In genomic region chr15:68055224-68055705, GRCh38 we compare ENCODE assay signal across 9 cellular contexts. TPM values are rescaled to one million over a fixed set of nuclear protein-coding genes. Genes with fewer than 3 reads are reported as not detected.
DNase-seq lines count a peak whose midpoint lies in the region; ATAC-seq, FAIRE-seq and TF ChIP-seq lines count a peak whose summit lies in the region.
"Had no signal": no experiment of that assay in that cellular context is flagged by ENCODE, and none has a peak within 500 bp of the region (broad histone marks: within the 10 kb centered on the region; RNA-seq: fewer than 3 reads in every experiment).

No MANE protein-coding gene starts in this region.

- POLR2A ChIA-PET in Panc1 (lab: Charles Lee) = interaction anchor here (0.5 kb wide), 1 partner anchor 96 kb away, joined by 5 read pairs; no protein-coding TSS in a partner anchor

- H3K36me3 ChIP-seq in Panc1 (ENCODE audit: control insufficient read depth, insufficient read depth, low read length) (no peaks in the 10 kb centered on the region; the same call in 1 of the 2 replicates), tibial artery (no peaks in the 10 kb centered on the region)

- peak overlapping the region; percentile 84 for H3K27ac Mint-ChIP-seq in osteocyte (ENCODE audit: unreplicated experiment)

- FAIRE-seq in frontal cortex (lab: Jason Lieb, UNC) = no peak
- FAIRE-seq: A204.1 had no signal

- H3K9me3 ChIP-seq in Panc1 (ENCODE audit: control insufficient read depth, insufficient read depth, low read depth, low read length) (no peaks in the 10 kb centered on the region), tibial artery (no peaks in the 10 kb centered on the region)

- TF ChIP-seq CTCF in Panc1 (IDR thresholded peaks at IDR 0.05) (no peak), osteocyte (IDR thresholded peaks at IDR 0.05) (no peak), tibial artery (IDR thresholded peaks at IDR 0.05) (no peak)

- H3K27me3 ChIP-seq in Panc1 (ENCODE audit: control insufficient read depth, insufficient read depth, low read length) = no peaks in the 10 kb centered on the region
- H3K27me3 ChIP-seq in tibial artery = no peaks in the 10 kb centered on the region

- in situ Hi-C loops in Panc1 (cut with HindIII; ENCODE audit: low pct_unique_long_range_greater_than_20kb, low sequenced_read_pairs) = no loop called here

- ATAC-seq in HG03135 (IDR thresholded peaks at IDR 0.05; ENCODE audit: unreplicated experiment) = peak; percentile 42
- ATAC-seq in Panc1 = peak; percentile 24; the same call in 1 of the 2 replicates

- CTCF ChIA-PET in Panc1 (lab: Charles Lee) = interaction anchor here (0.5 to 0.7 kb wide), 2 partner anchors 64 to 191 kb away, joined by 3 to 4 read pairs; no protein-coding TSS in a partner anchor

- H3K4me3 ChIP-seq in Panc1 (ENCODE audit: low read depth in 2 of 2, low read length in 2 of 2) (peak overlapping the region; percentile 61 to 87), tibial artery (peak overlapping the region; percentile 97 to 98)

- no TSS peak for BruUV-seq in Panc1 (replicated peaks; lab: Mats Ljungman, UMichigan)

- no peaks in the 10 kb centered on the region for H3K27me3 Mint-ChIP-seq in osteocyte (ENCODE audit: unreplicated experiment)

- peak overlapping the region; percentile 85 for H3K27ac ChIP-seq in Panc1 (ENCODE audit: low read length)
- H3K27ac ChIP-seq in tibial artery = peak overlapping the region; percentile 92 to 94

- DNase-seq in DMS53 (lab: John Stamatoyannopoulos, UW) (peak; percentile 42), DMS53 treated with DMSO at 0.1 percent for 48 hours (lab: John Stamatoyannopoulos, UW; ENCODE audit: unreplicated experiment) (no peak), Panc1 (ENCODE audit: low read depth, low spot score) (no peak), frontal cortex (ENCODE audit: low spot score in 2 of 2) (peak; percentile 22 to 25), osteocyte (ENCODE audit: extremely low spot score, unreplicated experiment) (no peak), tibial artery (peak in 1 of 2 donors; percentile 49)
- DNase-seq in activated T-helper 9 cell treated with anti-CD3 and anti-CD28 coated beads, Interleukin-2, amount 50 U/mL, for 16 hours (ENCODE audit: low read depth) = peak; percentile 38

- H3K4me1 ChIP-seq in Panc1 (ENCODE audit: control insufficient read depth, insufficient read depth, low read length) (peaks cover 44% of the 10 kb centered on the region), tibial artery (peaks cover 0 to 37% (median 19%) of the 10 kb centered on the region in 4 donors)

- intact Hi-C loops in Panc1 (cut with micrococcal nuclease; ENCODE audit: unreplicated experiment) = loop anchor here (10.0 kb wide), 1 partner anchor 100 kb away; no protein-coding TSS in a partner anchor
- intact Hi-C loops in tibial artery (cut with DNase I; ENCODE audit: low total_unique reads) = loop anchor here (10.0 kb wide), 2 partner anchors 100 to 190 kb away; no protein-coding TSS in a partner anchor

- H3K4me1 Mint-ChIP-seq in osteocyte (ENCODE audit: unreplicated experiment) = peaks cover 34% of the 10 kb centered on the region

- H3K4me3 Mint-ChIP-seq in osteocyte (ENCODE audit: unreplicated experiment) = peak overlapping the region; percentile 86

- H3K9me3 Mint-ChIP-seq in osteocyte (ENCODE audit: unreplicated experiment) = no peaks in the 10 kb centered on the region

- no peaks in the 10 kb centered on the region for H3K36me3 Mint-ChIP-seq in osteocyte (ENCODE audit: unreplicated experiment)

RNA-seq across cellular contexts. Expression of gene PIAS1, which starts 1.1 kb away (rescaled TPM):
- total RNA-seq in Panc1 (2021; ENCODE audit: unreplicated experiment) (44.5 TPM), frontal cortex (18.8 TPM), osteocyte (38.0 and 40.6 TPM in 2 replicates)
- polyA plus RNA-seq in Panc1 (2012; ENCODE audit: insufficient read length) = 34.8 TPM

Comparison
In these comparisons a context has a peak if more than half of its experiments do, and no peak if none do; other contexts are left out.
1. DNase-seq: peak in DMS53 (single experiment), activated T-helper 9 cell treated with anti-CD3 and anti-CD28 coated beads, Interleukin-2, amount 50 U/mL, for 16 hours (single experiment) and frontal cortex (2 of 2); none in DMS53 treated with DMSO at 0.1 percent for 48 hours (single experiment), Panc1 (single experiment) and osteocyte (single experiment).